8 cellular contexts compared by ENCODE assay signal in genomic region chr5:140648132-140648432, GRCh38. TPM values are rescaled to one million over a fixed set of nuclear protein-coding genes. Genes with fewer than 3 reads are reported as not detected.
A peak's percentile ranks its signal among the peaks of the same experiment; 100 is the strongest.
DNase-seq lines count a peak whose midpoint lies in the region; ATAC-seq and TF ChIP-seq lines count a peak whose summit lies in the region.

No MANE protein-coding gene starts in this region.

- ATAC-seq in GM21360 (IDR thresholded peaks at IDR 0.05; ENCODE audit: unreplicated experiment): no peak
- ATAC-seq in HG02938 (IDR thresholded peaks at IDR 0.05; ENCODE audit: unreplicated experiment): no peak

- DNase-seq in D341Med (ENCODE audit: low spot score) (peak; percentile 60), MG63 (no peak), RPMI8226 (no peak), MV-4-11 (lab: John Stamatoyannopoulos, UW) (no peak)
- no peak for DNase-seq in effector memory CD4-positive, alpha-beta T cell

- peaks cover 13% of the 10 kb centered on the region for H3K4me1 ChIP-seq in effector memory CD4-positive, alpha-beta T cell (ENCODE audit: control insufficient read depth, insufficient read depth, low read length, poor library complexity, severe bottlenecking)
- H3K4me1 ChIP-seq in neutrophil (ENCODE audit: control insufficient read depth in 1 of 2, insufficient read depth in 1 of 2, low read depth in 1 of 2, low read length in 1 of 2): peaks cover 21 to 22% of the 10 kb centered on the region in 2 experiments

- no peaks in the 10 kb centered on the region for H3K27me3 ChIP-seq in MG63
- no peaks in the 10 kb centered on the region for H3K27me3 ChIP-seq in effector memory CD4-positive, alpha-beta T cell (replicated peaks; ENCODE audit: control insufficient read depth, insufficient read depth, low read length, poor library complexity, severe bottlenecking)
- no peaks in the 10 kb centered on the region for H3K27me3 ChIP-seq in neutrophil

- peak overlapping the region; percentile 86 for H3K4me3 ChIP-seq in MG63
- H3K4me3 ChIP-seq in effector memory CD4-positive, alpha-beta T cell (ENCODE audit: insufficient read depth, low read depth, low read length, poor library complexity, severe bottlenecking): peak overlapping the region; percentile 86
- peak overlapping the region; percentile 82 to 97 for H3K4me3 ChIP-seq in neutrophil (ENCODE audit: low read depth in 1 of 2, low read length in 1 of 2)

- H3K36me3 ChIP-seq in MG63 (peaks cover 85% of the 10 kb centered on the region), neutrophil (peaks cover 66% of the 10 kb centered on the region)
- peaks cover 56% of the 10 kb centered on the region for H3K36me3 ChIP-seq in effector memory CD4-positive, alpha-beta T cell (ENCODE audit: control insufficient read depth, insufficient read depth, low read length)

- peak overlapping the region; percentile 96 for H3K27ac ChIP-seq in effector memory CD4-positive, alpha-beta T cell (ENCODE audit: insufficient read depth, low read length, poor library complexity, severe bottlenecking)
- peak overlapping the region; percentile 91 for H3K27ac ChIP-seq in neutrophil

- H3K9me3 ChIP-seq in MG63: no peaks in the 10 kb centered on the region
- H3K9me3 ChIP-seq in effector memory CD4-positive, alpha-beta T cell (ENCODE audit: control insufficient read depth, low read length): no peaks in the 10 kb centered on the region
- H3K9me3 ChIP-seq in neutrophil: no peaks in the 10 kb centered on the region

- TF ChIP-seq CTCF in neutrophil (IDR thresholded peaks at IDR 0.05): no peak

RNA-seq across cellular contexts. Expression of gene IK, which starts 0.5 kb away (rescaled TPM):
- total RNA-seq in MG63 (2014; rRNA removed; shearing (Covaris generic); ENCODE audit: low replicate concordance): 53.6 and 96.7 TPM in 2 replicates

RNA-seq across cellular contexts. Expression of gene NDUFA2, which starts 0.7 kb away (rescaled TPM):
- 86.0 and 94.5 TPM in 2 replicates for total RNA-seq in MG63 (2014; rRNA removed; shearing (Covaris generic); ENCODE audit: low replicate concordance)

RNA-seq across cellular contexts. Expression of gene TMCO6, which starts 8.8 kb away (rescaled TPM):
- 5.5 and 10.7 TPM in 2 replicates for total RNA-seq in MG63 (2014; rRNA removed; shearing (Covaris generic); ENCODE audit: low replicate concordance)

RNA-seq across cellular contexts. Expression of gene CD14, which starts 15.1 kb away (rescaled TPM):
- total RNA-seq in MG63 (2014; rRNA removed; shearing (Covaris generic); ENCODE audit: low replicate concordance): 0.49 and 2.6 TPM in 2 replicates

RNA-seq across cellular contexts. Expression of gene WDR55, which starts 16.6 kb away (rescaled TPM):
- total RNA-seq in MG63 (2014; rRNA removed; shearing (Covaris generic); ENCODE audit: low replicate concordance): 28.8 and 38.9 TPM in 2 replicates
